ENCODE assay signal across 21 cellular contexts in the genomic region with DNA sequence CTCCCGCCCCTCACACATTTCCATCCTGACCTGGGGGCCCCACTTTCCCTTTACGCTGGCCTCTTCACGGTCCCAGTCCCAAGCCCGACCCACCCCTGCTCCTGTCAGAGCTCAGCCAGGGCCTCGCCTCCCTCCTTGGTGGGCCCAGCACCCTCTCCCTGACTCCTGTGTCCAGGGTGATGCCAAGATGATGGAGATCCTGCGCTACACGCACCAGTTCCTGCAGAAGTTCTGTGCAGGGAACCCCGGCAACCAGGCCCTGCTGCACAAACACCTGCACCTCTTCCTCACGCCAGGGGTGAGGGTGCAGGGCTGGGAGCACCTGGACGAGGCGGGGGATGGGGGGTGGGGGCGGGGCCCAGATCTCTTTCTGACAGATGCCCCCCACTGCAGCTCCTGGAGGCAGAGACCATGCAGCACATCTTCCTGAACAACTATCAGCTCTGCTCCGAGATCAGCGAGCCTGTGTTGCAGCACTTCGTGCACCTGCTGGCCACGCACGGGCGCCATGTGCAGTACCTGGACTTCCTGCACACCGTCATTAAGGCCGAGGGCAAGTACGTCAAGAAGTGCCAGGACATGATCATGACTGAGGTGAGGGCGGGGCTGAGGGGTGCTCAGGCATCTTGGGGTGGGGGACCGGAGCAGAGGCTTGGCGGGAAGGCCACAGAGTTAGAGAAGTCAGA. TPM values are rescaled to one million over a fixed set of nuclear protein-coding genes. Genes with fewer than 3 reads are reported as not detected.
DNase-seq lines count a peak whose midpoint lies in the region; ATAC-seq and TF ChIP-seq lines count a peak whose summit lies in the region.
"Had no signal": no experiment of that assay in that cellular context is flagged by ENCODE, and none has a peak within 500 bp of the region (broad histone marks: within the 10 kb centered on the region; RNA-seq: fewer than 3 reads in every experiment).

No MANE protein-coding gene starts in this region.

- no peaks in the 10 kb centered on the region for H3K79me1 ChIP-seq in neuronal stem cell (ENCODE audit: low read depth, low read length)

- WGBS in neuronal stem cell (ENCODE audit: extremely low coverage in 2 of 2, insufficient read length in 2 of 2, insufficient replicate concordance in 1 of 2), 2 donors: no CpG with 5 or more reads among the region's 24 CpGs

- H2AFZ ChIP-seq in neuronal stem cell (ENCODE audit: low read length): no peak overlapping the region

- H3K18ac ChIP-seq in neuronal stem cell (ENCODE audit: low read length): peak overlapping the region; percentile 53

- H3K23ac ChIP-seq in neuronal stem cell (ENCODE audit: low read depth, low read length, poor library complexity): peak overlapping the region; percentile 86

- H3K4me3 Mint-ChIP-seq in activated B cell treated with CpG ODN at 0.5 μM for 24 hours: no peak overlapping the region

- H3K27me3 Mint-ChIP-seq in activated B cell treated with CpG ODN at 0.5 μM for 24 hours: no peaks in the 10 kb centered on the region

- peaks cover 71% of the 10 kb centered on the region for H3K36me3 ChIP-seq in BLaER1
- H3K36me3 ChIP-seq in DOHH2 (ENCODE audit: control insufficient read depth, low read length): peaks cover 95% of the 10 kb centered on the region
- H3K36me3 ChIP-seq in neuronal stem cell (replicated peaks in 1 of 2; ENCODE audit: control insufficient read depth in 2 of 2, insufficient read depth in 2 of 2, low read length in 2 of 2): no peaks in the 10 kb centered on the region
- H3K36me3 ChIP-seq: SJCRH30 had no signal

- H3K4me2 ChIP-seq in BLaER1: peak overlapping the region; percentile 68
- no peak overlapping the region for H3K4me2 ChIP-seq in DOHH2 (ENCODE audit: low read length)
- no peak overlapping the region for H3K4me2 ChIP-seq in neuronal stem cell (ENCODE audit: insufficient read depth, low read length, poor library complexity, severe bottlenecking)

- peaks cover 85% of the 10 kb centered on the region for H3K36me3 Mint-ChIP-seq in activated B cell treated with CpG ODN at 0.5 μM for 24 hours (ENCODE audit: low read depth)

- intact Hi-C loops in activated B cell treated with CpG ODN at 0.5 μM for 24 hours (cut with micrococcal nuclease): no loop called here

- H3K9me3 Mint-ChIP-seq in activated B cell treated with CpG ODN at 0.5 μM for 24 hours: no peaks in the 10 kb centered on the region

- ATAC-seq in activated B cell treated with CpG ODN at 0.5 μM for 24 hours (ENCODE audit: low read depth) (no peak), HG03457 (IDR thresholded peaks at IDR 0.05; ENCODE audit: unreplicated experiment) (no peak)
- ATAC-seq: GM12878, HepG2 had no signal

- peak overlapping the region; percentile 69 for H3K27ac ChIP-seq in BLaER1
- H3K27ac ChIP-seq in DOHH2 (ENCODE audit: low read depth, low read length): peak overlapping the region; percentile 29
- no peak overlapping the region for H3K27ac ChIP-seq in neuronal stem cell (replicated peaks; ENCODE audit: low read length)
- H3K27ac ChIP-seq: HL-60, Peyer's patch, SJCRH30 had no signal

- H3K4me1 Mint-ChIP-seq in activated B cell treated with CpG ODN at 0.5 μM for 24 hours: peaks cover 24% of the 10 kb centered on the region

- no peaks in the 10 kb centered on the region for H3K9me3 ChIP-seq in BLaER1
- no peaks in the 10 kb centered on the region for H3K9me3 ChIP-seq in DOHH2 (ENCODE audit: control insufficient read depth, insufficient read depth, low read length)
- H3K9me3 ChIP-seq in neuronal stem cell (replicated peaks in 1 of 2; ENCODE audit: control insufficient read depth in 2 of 2, insufficient read depth in 1 of 2, low read depth in 1 of 2, low read length in 2 of 2): no peaks in the 10 kb centered on the region
- H3K9me3 ChIP-seq: Peyer's patch, SJCRH30 had no signal

- H3K4me1 ChIP-seq in BLaER1 (peaks cover 86% of the 10 kb centered on the region), DOHH2 (ENCODE audit: control insufficient read depth, low read length) (peaks cover 10% of the 10 kb centered on the region), neuronal stem cell (ENCODE audit: control insufficient read depth in 2 of 2, insufficient read depth in 1 of 2, low read depth in 1 of 2, low read length in 2 of 2) (peaks cover 11% of the 10 kb centered on the region in 2 donors)
- H3K4me1 ChIP-seq: Peyer's patch had no signal

- no peak overlapping the region for H2AK5ac ChIP-seq in neuronal stem cell (ENCODE audit: low read depth, low read length)

- no peak for DNase-seq in activated B cell treated with CpG ODN at 0.5 μM for 24 hours
- no peak for DNase-seq in neuronal stem cell (ENCODE audit: low spot score)
- no peak for DNase-seq in AG08396 (ENCODE audit: low spot score)
- no peak for DNase-seq in NCI-H146 (lab: John Stamatoyannopoulos, UW)
- DNase-seq: ACHN, DMS79, KBM-7, NCI-H1092, NCI-H1436 treated with DMSO at 0.1 percent for 48 hours, NCI-H2029, NCI-H226, NCI-H524 treated with DMSO at 0.1 percent for 48 hours, NCI-H82, Peyer's patch, SJCRH30 had no signal

- 0 out of 2 replicates have a peak overlapping the region, but pooled peaks have one; percentile 32 for H3K4me3 ChIP-seq in BLaER1
- H3K4me3 ChIP-seq in DOHH2 (ENCODE audit: low read length): no peak overlapping the region
- no peak overlapping the region for H3K4me3 ChIP-seq in neuronal stem cell (ENCODE audit: low read length in 2 of 2)
- H3K4me3 ChIP-seq: GM12878, Peyer's patch, SJCRH30 had no signal

- H3K79me2 ChIP-seq in DOHH2 (ENCODE audit: control insufficient read depth, low read length): no peaks in the 10 kb centered on the region

- H3K27me3 ChIP-seq in BLaER1 (no peaks in the 10 kb centered on the region), DOHH2 (ENCODE audit: control insufficient read depth, low read length) (no peaks in the 10 kb centered on the region), neuronal stem cell (ENCODE audit: control insufficient read depth in 3 of 3, insufficient read depth in 3 of 3, low read depth in 1 of 3, low read length in 3 of 3) (no peaks in the 10 kb centered on the region)
- H3K27me3 ChIP-seq: Peyer's patch, SJCRH30 had no signal

- peak overlapping the region; percentile 63 for H3K27ac Mint-ChIP-seq in activated B cell treated with CpG ODN at 0.5 μM for 24 hours

- H3F3A ChIP-seq in DOHH2 (ENCODE audit: control insufficient read depth, insufficient read depth): no peaks in the 10 kb centered on the region

- TF ChIP-seq CTCF in DOHH2 (IDR thresholded peaks at IDR 0.05; ENCODE audit: low read depth, low read length, poor library complexity, severe bottlenecking) (no peak), activated B cell treated with CpG ODN at 0.5 μM for 24 hours (IDR thresholded peaks at IDR 0.05) (no peak)

- no peak overlapping the region for H3K4ac ChIP-seq in neuronal stem cell (ENCODE audit: low read length)

- no peak overlapping the region for H3K9ac ChIP-seq in BLaER1
- peak overlapping the region; percentile 38 for H3K9ac ChIP-seq in neuronal stem cell (ENCODE audit: low read depth, low read length, poor library complexity)

- H4K20me1 ChIP-seq in BLaER1 (no peaks in the 10 kb centered on the region), DOHH2 (ENCODE audit: control insufficient read depth, insufficient read depth, low read depth, low read length) (no peaks in the 10 kb centered on the region)

- H3K14ac ChIP-seq in neuronal stem cell (ENCODE audit: low read length): peak overlapping the region; percentile 84

- no peak overlapping the region for H4K8ac ChIP-seq in neuronal stem cell (ENCODE audit: low read depth, low read length)

- POLR2A ChIA-PET in activated B cell treated with CpG ODN at 0.5 μM for 24 hours (lab: Charles Lee): no interaction called here

- no peaks in the 10 kb centered on the region for H3K9me2 ChIP-seq in DOHH2 (replicated peaks; ENCODE audit: control insufficient read depth, low read length)

- no peak overlapping the region for H2BK120ac ChIP-seq in neuronal stem cell (ENCODE audit: low read depth, low read length)

- no peak overlapping the region for H2BK15ac ChIP-seq in neuronal stem cell (ENCODE audit: low read length)

- CTCF ChIA-PET in activated B cell treated with CpG ODN at 0.5 μM for 24 hours (lab: Charles Lee): no interaction called here

- no peak overlapping the region for H4K91ac ChIP-seq in neuronal stem cell (ENCODE audit: low read depth, low read length, poor library complexity)

- no peak overlapping the region for H2BK5ac ChIP-seq in neuronal stem cell (ENCODE audit: low read length)

- H2BK12ac ChIP-seq in neuronal stem cell (ENCODE audit: low read length): no peak overlapping the region

RNA-seq across cellular contexts. Expression of a gene that starts 33.1 kb away (rescaled TPM):
- 26.2 and 37.5 TPM in 2 replicates for total RNA-seq in activated B cell treated with CpG ODN at 0.5 μM for 24 hours
- 222 TPM for polyA plus RNA-seq in neuronal stem cell (2013, experiment 1 of 2)
- polyA plus RNA-seq in neuronal stem cell (2013, experiment 2 of 2): 222 TPM

RNA-seq across cellular contexts. Expression of a gene that starts 57.3 kb away (rescaled TPM):
- total RNA-seq in activated B cell treated with CpG ODN at 0.5 μM for 24 hours: 31.7 and 35.5 TPM in 2 replicates
- polyA plus RNA-seq in neuronal stem cell (2013, experiment 1 of 2): 1.4 TPM
- 1.4 TPM for polyA plus RNA-seq in neuronal stem cell (2013, experiment 2 of 2)
